ENCODE assay signal across 8 cellular contexts in the genomic region with DNA sequence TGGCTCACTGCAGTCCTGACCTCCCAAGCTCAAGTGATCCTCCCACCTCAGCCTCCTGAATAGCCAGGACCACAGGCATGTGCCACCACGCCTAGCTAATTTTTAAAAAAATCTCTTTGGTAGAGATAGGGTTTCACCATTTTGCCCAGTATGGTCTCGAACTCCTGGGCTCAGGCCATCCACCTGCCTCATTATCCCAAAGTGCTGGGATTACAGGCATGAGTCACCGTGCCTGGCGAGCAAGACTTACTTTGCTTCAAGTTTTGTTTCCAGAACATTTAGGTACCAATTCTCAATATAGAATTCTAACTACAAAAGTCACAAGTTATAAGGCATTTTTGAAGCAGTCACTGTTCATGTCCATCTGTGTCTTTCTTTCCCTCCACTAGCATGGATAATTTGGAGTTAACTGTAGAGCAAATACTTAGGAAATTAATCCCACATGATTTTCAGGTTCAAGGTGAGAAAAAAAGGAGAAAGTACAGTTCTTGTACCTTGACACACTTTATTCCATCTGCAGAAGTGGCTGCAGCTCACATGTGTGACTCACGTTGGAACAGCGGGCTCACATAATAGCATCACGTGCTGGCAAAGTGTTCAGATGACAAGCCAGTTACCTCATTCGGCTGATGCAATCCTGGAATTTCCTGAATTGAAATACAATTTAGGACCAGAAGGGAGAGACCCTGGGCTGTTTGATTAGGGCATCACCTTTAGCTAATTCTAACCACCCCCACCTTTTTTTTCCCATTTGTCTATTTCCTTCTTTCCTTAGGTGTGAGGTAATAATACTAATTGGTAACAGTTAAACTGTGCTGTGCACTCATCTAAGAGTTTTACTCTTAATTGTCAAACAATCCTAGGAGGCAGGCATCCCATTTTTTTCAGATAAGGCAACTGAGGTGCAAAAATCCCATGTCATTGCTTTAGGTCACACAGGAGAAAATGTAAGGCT. TPM values are rescaled to one million over a fixed set of nuclear protein-coding genes. Genes with fewer than 3 reads are reported as not detected.
DNase-seq lines count a peak whose midpoint lies in the region; ATAC-seq and TF ChIP-seq lines count a peak whose summit lies in the region.

No MANE protein-coding gene starts in this region.

- H3K27ac ChIP-seq in GM23338 (ENCODE audit: low read depth): no peak overlapping the region
- H3K27ac ChIP-seq in trophoblast cell (ENCODE audit: low read depth, low read length): peak overlapping the region; percentile 45
- no peak overlapping the region for H3K27ac ChIP-seq in CD8-positive, alpha-beta memory T cell (ENCODE audit: low read depth, low read length)

- peak overlapping the region; percentile 60; the same call in 1 of the 2 replicates for H3K27ac Mint-ChIP-seq in GM23338
- H3K27ac Mint-ChIP-seq in CD8-positive, alpha-beta memory T cell: no peak overlapping the region

- H3K79me1 ChIP-seq in trophoblast cell (ENCODE audit: low read length): peaks cover 7% of the 10 kb centered on the region

- peak; percentile 92 for DNase-seq in A172 (ENCODE audit: low spot score)
- peak; percentile 54 for DNase-seq in GM23338 (ENCODE audit: low spot score)
- peak; percentile 92 for DNase-seq in RPMI7951 (ENCODE audit: low read depth)
- peak; percentile 97 for DNase-seq in fibroblast of peridontal ligament (ENCODE audit: extremely low read depth)
- DNase-seq in trophoblast cell: peak; percentile 96 to 99
- no peak for DNase-seq in SIG-M5 (lab: John Stamatoyannopoulos, UW)
- no peak for DNase-seq in CD8-positive, alpha-beta memory T cell

- H2BK12ac ChIP-seq in trophoblast cell (ENCODE audit: low read length): peak overlapping the region; percentile 92

- TF ChIP-seq CTCF in GM23338 (conservative IDR thresholded peaks at IDR 0.05; ENCODE audit: low read depth in 2 of 2): no peak

- no peak for ATAC-seq in GM23338
- no peak for ATAC-seq in HG03571 (IDR thresholded peaks at IDR 0.05; ENCODE audit: unreplicated experiment)

- H3K36me3 ChIP-seq in GM23338 (ENCODE audit: insufficient read depth): no peaks in the 10 kb centered on the region
- H3K36me3 ChIP-seq in trophoblast cell (ENCODE audit: control insufficient read depth in 1 of 2, insufficient read depth in 2 of 2, low read length in 2 of 2): no peaks in the 10 kb centered on the region
- H3K36me3 ChIP-seq in CD8-positive, alpha-beta memory T cell (ENCODE audit: insufficient read depth, low read length): no peaks in the 10 kb centered on the region

- H2BK120ac ChIP-seq in trophoblast cell (ENCODE audit: insufficient read depth, low read length, poor library complexity): peak overlapping the region; percentile 69

- H3F3A ChIP-seq in GM23338 (replicated peaks; ENCODE audit: low read depth): no peaks in the 10 kb centered on the region

- POLR2A ChIA-PET in CD8-positive, alpha-beta memory T cell (lab: Charles Lee): no interaction called here

- H3K79me2 ChIP-seq in GM23338 (replicated peaks; ENCODE audit: insufficient read depth) (no peaks in the 10 kb centered on the region), trophoblast cell (ENCODE audit: control insufficient read depth, insufficient read depth, low read length, poor library complexity) (no peaks in the 10 kb centered on the region)

- no peak overlapping the region for H3K18ac ChIP-seq in trophoblast cell (ENCODE audit: low read length)

- no peaks in the 10 kb centered on the region for H3K9me3 Mint-ChIP-seq in GM23338
- peaks cover 0 to 3% (median 0%) of the 10 kb centered on the region in 5 donors for H3K9me3 Mint-ChIP-seq in CD8-positive, alpha-beta memory T cell

- H3K4me3 Mint-ChIP-seq in GM23338: no peak overlapping the region
- H3K4me3 Mint-ChIP-seq in CD8-positive, alpha-beta memory T cell: no peak overlapping the region

- H3K23ac ChIP-seq in trophoblast cell (ENCODE audit: low read length): no peak overlapping the region

- H3K4ac ChIP-seq in trophoblast cell (ENCODE audit: low read depth, low read length): no peak overlapping the region

- no peaks in the 10 kb centered on the region for H3K36me3 Mint-ChIP-seq in GM23338 (ENCODE audit: low read depth)
- no peaks in the 10 kb centered on the region for H3K36me3 Mint-ChIP-seq in CD8-positive, alpha-beta memory T cell

- peak overlapping the region; percentile 76; the same call in 1 of the 2 replicates for H2AFZ ChIP-seq in GM23338
- H2AFZ ChIP-seq in trophoblast cell (ENCODE audit: insufficient read depth, low read length, poor library complexity): no peak overlapping the region

- no peak overlapping the region for H3K4me2 ChIP-seq in GM23338
- H3K4me2 ChIP-seq in trophoblast cell (ENCODE audit: low read length): no peak overlapping the region

- H4K8ac ChIP-seq in trophoblast cell (ENCODE audit: low read depth, low read length): no peak overlapping the region

- H4K12ac ChIP-seq in trophoblast cell (ENCODE audit: low read depth, low read length): no peak overlapping the region

- 0 out of 2 replicates have a peak, but pooled peaks cover 10% of the 10 kb centered on the region for H3K9me2 ChIP-seq in GM23338 (ENCODE audit: insufficient read depth)

- no peaks in the 10 kb centered on the region for H3K27me3 ChIP-seq in GM23338 (ENCODE audit: insufficient read depth)
- H3K27me3 ChIP-seq in trophoblast cell (ENCODE audit: insufficient read depth, low read length): no peaks in the 10 kb centered on the region
- H3K27me3 ChIP-seq in CD8-positive, alpha-beta memory T cell (ENCODE audit: insufficient read depth, low read length, poor library complexity, severe bottlenecking): no peaks in the 10 kb centered on the region

- WGBS in trophoblast cell (ENCODE audit: extremely low coverage, insufficient coverage, insufficient read length): no CpG with 5 or more reads among the region's 8 CpGs

- no peaks in the 10 kb centered on the region for H3K9me3 ChIP-seq in trophoblast cell (ENCODE audit: insufficient read depth, low read depth, low read length)
- H3K9me3 ChIP-seq in CD8-positive, alpha-beta memory T cell (ENCODE audit: low read length): no peaks in the 10 kb centered on the region

- H3K14ac ChIP-seq in trophoblast cell (ENCODE audit: low read length): peak overlapping the region; percentile 51

- H4K91ac ChIP-seq in trophoblast cell (ENCODE audit: low read depth, low read length): peak overlapping the region; percentile 86

- peak overlapping the region; percentile 82 for H2AK5ac ChIP-seq in trophoblast cell (ENCODE audit: low read length)

- no peak overlapping the region for H3K9ac ChIP-seq in trophoblast cell (ENCODE audit: low read length)

- no peaks in the 10 kb centered on the region for H3K27me3 Mint-ChIP-seq in GM23338 (ENCODE audit: insufficient read depth, low read depth, poor library complexity)
- H3K27me3 Mint-ChIP-seq in CD8-positive, alpha-beta memory T cell: no peaks in the 10 kb centered on the region

- H3K4me1 Mint-ChIP-seq in GM23338: peaks cover 14% of the 10 kb centered on the region
- peaks cover 23 to 45% (median 42%) of the 10 kb centered on the region in 3 donors for H3K4me1 Mint-ChIP-seq in CD8-positive, alpha-beta memory T cell

- H4K20me1 ChIP-seq in GM23338 (replicated peaks; ENCODE audit: insufficient read depth): no peaks in the 10 kb centered on the region

- H3K4me3 ChIP-seq in GM23338 (no peak overlapping the region), trophoblast cell (ENCODE audit: low read depth, low read length) (no peak overlapping the region)
- no peak overlapping the region for H3K4me3 ChIP-seq in CD8-positive, alpha-beta memory T cell (ENCODE audit: low read length)

- CTCF ChIA-PET in CD8-positive, alpha-beta memory T cell (lab: Charles Lee): interaction anchor here (1.2 kb wide), 1 partner anchor 8 kb away, joined by 3 read pairs; no protein-coding TSS in a partner anchor

- peak overlapping the region; percentile 59 for H2BK5ac ChIP-seq in trophoblast cell (ENCODE audit: low read depth, low read length, poor library complexity)

- H3K4me1 ChIP-seq in GM23338 (ENCODE audit: insufficient read depth): 0 out of 2 replicates have a peak, but pooled peaks cover 5% of the 10 kb centered on the region
- H3K4me1 ChIP-seq in trophoblast cell (ENCODE audit: control insufficient read depth in 1 of 2, insufficient read depth in 2 of 2, low read length in 2 of 2): peaks cover 10 to 20% of the 10 kb centered on the region in 2 experiments
- H3K4me1 ChIP-seq in CD8-positive, alpha-beta memory T cell (ENCODE audit: insufficient read depth, low read length): peaks cover 29% of the 10 kb centered on the region

TF ChIP-seq in GM23338, 12 proteins besides CTCF, POLR2A, EP300 and RAD21 (continues in another document):
- TF ChIP-seq STAT1 (IDR thresholded peaks at IDR 0.05; ENCODE audit: unreplicated experiment) (no peak), EZH2 (IDR thresholded peaks at IDR 0.05; ENCODE audit: low read depth, unreplicated experiment) (no peak), ZNF114 (CRISPR knock-in tag; IDR thresholded peaks at IDR 0.05) (no peak), ZNF331 (CRISPR knock-in tag; IDR thresholded peaks at IDR 0.05; ENCODE audit: low read depth) (no peak)

RNA-seq across cellular contexts. Expression of a gene that starts 46.9 kb away (rescaled TPM):
- 60.2 and 60.8 TPM in 2 replicates for total RNA-seq in A172 (2014; rRNA removed; shearing (Covaris generic))
- total RNA-seq in GM23338 (2014; rRNA removed; shearing (Covaris generic)): 6.6 and 7.2 TPM in 2 replicates
- polyA plus RNA-seq in GM23338 (2016; fragmentation: Nextera tagmentation; extraction: Ambion mirVana): 2.1 and 2.5 TPM in 2 replicates
- total RNA-seq in RPMI7951 (2014; rRNA removed; shearing (Covaris generic)): 30.8 and 32.2 TPM in 2 replicates
- polyA plus RNA-seq in trophoblast cell (2013): 10.1 and 10.8 TPM in 2 replicates
- total RNA-seq in CD8-positive, alpha-beta memory T cell: 1 to 10 TPM; 8.2 to 9.7 TPM
- 3.3 TPM for polyA plus RNA-seq in CD8-positive, alpha-beta memory T cell

Comparison
In these comparisons a context has a peak if more than half of its experiments do, and no peak if none do; other contexts are left out.
1. DNase-seq: peak in A172 (single experiment), GM23338 (single experiment), RPMI7951 (single experiment), fibroblast of peridontal ligament (single experiment) and trophoblast cell (2 of 2); none in SIG-M5 (single experiment) and CD8-positive, alpha-beta memory T cell (0 of 5).